Comparison of ENCODE assay signal across 9 cellular contexts in the genomic region with DNA sequence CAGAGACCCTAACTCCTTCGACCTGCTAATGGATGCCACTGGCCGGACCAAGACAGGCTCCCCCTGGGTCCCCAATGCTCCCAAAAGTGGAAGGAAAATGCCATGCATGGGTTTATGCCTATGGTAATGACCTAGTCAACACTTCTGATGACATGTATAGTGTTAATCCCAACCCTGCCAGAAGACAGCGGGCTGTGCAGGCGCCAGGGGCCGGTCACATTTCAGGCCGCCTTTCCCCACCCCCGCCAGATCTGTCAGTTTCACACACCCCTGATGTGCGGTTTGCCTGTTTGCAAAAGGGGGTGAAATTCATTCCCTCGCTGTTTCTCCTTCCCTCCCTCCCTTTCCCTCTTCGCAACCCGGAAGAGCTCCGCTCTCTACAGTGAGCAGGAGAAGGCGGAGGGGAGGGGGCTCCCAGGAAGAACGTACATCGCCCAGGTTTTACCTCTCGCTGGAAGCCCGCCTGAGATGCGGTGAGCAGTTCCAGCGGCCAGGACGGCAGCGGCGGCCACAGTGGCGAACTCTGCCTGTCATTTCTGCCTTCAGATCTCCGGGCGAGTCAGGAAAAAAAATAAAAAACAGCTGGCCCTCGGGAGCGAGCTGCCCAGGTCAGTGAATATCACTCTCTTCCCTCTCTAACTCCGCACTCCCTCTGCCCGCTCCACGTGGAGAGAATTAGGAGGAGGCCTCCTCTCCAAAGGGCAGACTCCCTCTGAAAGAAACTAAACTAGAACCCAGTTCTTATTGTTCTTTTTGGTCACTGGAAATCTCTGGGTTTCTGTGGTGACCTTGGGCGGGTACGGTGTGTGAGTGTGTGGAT. TPM values are rescaled to one million over a fixed set of nuclear protein-coding genes. Genes with fewer than 3 reads are reported as not detected.
DNase-seq lines count a peak whose midpoint lies in the region; ATAC-seq and TF ChIP-seq lines count a peak whose summit lies in the region.
"Had no signal": no experiment of that assay in that cellular context is flagged by ENCODE, and none has a peak within 500 bp of the region (broad histone marks: within the 10 kb centered on the region; RNA-seq: fewer than 3 reads in every experiment).

No MANE protein-coding gene starts in this region.

- no peak for DNase-seq in cardiac muscle cell (ENCODE audit: low read depth in 1 of 2, low spot score in 1 of 2)
- no peak for DNase-seq in left ventricle myocardium superior
- DNase-seq in activated T-helper 2 cell treated with anti-CD3 and anti-CD28 coated beads, Interferon-gamma antibody, Interleukin-2, Interleukin-4, amounts not matched to agents 10 μg/mL and 5 μg/mL and 100 μg/mL, durations not matched to agents 14 hours and 24 hours and 36 hours (ENCODE audit: low spot score) = no peak
- DNase-seq in left kidney (ENCODE audit: low read depth, low spot score) = peak; percentile 83
- peak in 1 of 2 donors; percentile 70 for DNase-seq in vagina (ENCODE audit: extremely low spot score in 2 of 2)
- DNase-seq in NAMALWA (ENCODE audit: low spot score) = no peak
- DNase-seq in GM03348 (ENCODE audit: low spot score) = no peak
- DNase-seq in UCSD-AML1 (lab: John Stamatoyannopoulos, UW; ENCODE audit: unreplicated experiment) = no peak

- no peaks in the 10 kb centered on the region for H3K36me3 ChIP-seq in cardiac muscle cell
- H3K36me3 ChIP-seq in vagina = no peaks in the 10 kb centered on the region

- H3K9me3 Mint-ChIP-seq in activated T-helper 2 cell treated with anti-CD3 and anti-CD28 coated beads, Interferon-gamma antibody, Interleukin-2, Interleukin-4, amounts not matched to agents 10 μg/mL and 5 μg/mL and 100 μg/mL, durations not matched to agents 14 hours and 24 hours and 36 hours = no peaks in the 10 kb centered on the region

- peak overlapping the region; percentile 23 for H3K4me3 ChIP-seq in cardiac muscle cell
- peak overlapping the region; percentile 9 to 28 for H3K4me3 ChIP-seq in vagina

- H3K27ac Mint-ChIP-seq in activated T-helper 2 cell treated with anti-CD3 and anti-CD28 coated beads, Interferon-gamma antibody, Interleukin-2, Interleukin-4, amounts not matched to agents 10 μg/mL and 5 μg/mL and 100 μg/mL, durations not matched to agents 14 hours and 24 hours and 36 hours = peak overlapping the region; percentile 40

- H3K4me1 Mint-ChIP-seq in activated T-helper 2 cell treated with anti-CD3 and anti-CD28 coated beads, Interferon-gamma antibody, Interleukin-2, Interleukin-4, amounts not matched to agents 10 μg/mL and 5 μg/mL and 100 μg/mL, durations not matched to agents 14 hours and 24 hours and 36 hours (ENCODE audit: low read depth) = peaks cover 58% of the 10 kb centered on the region

- TF ChIP-seq CTCF in cardiac muscle cell (IDR thresholded peaks at IDR 0.05; ENCODE audit: low read depth, low read length) (no peak), vagina (IDR thresholded peaks at IDR 0.05) (no peak)

- H3K4me3 Mint-ChIP-seq in activated T-helper 2 cell treated with anti-CD3 and anti-CD28 coated beads, Interferon-gamma antibody, Interleukin-2, Interleukin-4, amounts not matched to agents 10 μg/mL and 5 μg/mL and 100 μg/mL, durations not matched to agents 14 hours and 24 hours and 36 hours (ENCODE audit: low read depth) = peak overlapping the region; percentile 81

- TF ChIP-seq POLR2A in vagina (IDR thresholded peaks at IDR 0.05) = no peak

- no peaks in the 10 kb centered on the region for H3K9me3 ChIP-seq in cardiac muscle cell (ENCODE audit: low read depth)
- H3K9me3 ChIP-seq in vagina = no peaks in the 10 kb centered on the region

- no peak for ATAC-seq in left ventricle myocardium superior

- intact Hi-C loops in left ventricle myocardium superior (cut with micrococcal nuclease) (no loop called here), vagina (cut with DNase I) (no loop called here)
- intact Hi-C loops in activated T-helper 2 cell treated with anti-CD3 and anti-CD28 coated beads, Interferon-gamma antibody, Interleukin-2, Interleukin-4, amounts not matched to agents 10 μg/mL and 5 μg/mL and 100 μg/mL, durations not matched to agents 14 hours and 24 hours and 36 hours (cut with micrococcal nuclease) = loop anchor here (5.0 kb wide), 6 partner anchors 173 to 1257 kb away; no protein-coding TSS in a partner anchor

- H3K27ac ChIP-seq in cardiac muscle cell (no peak overlapping the region), vagina (no peak overlapping the region)
- H3K27ac ChIP-seq: VCaP had no signal

- peaks cover 41% of the 10 kb centered on the region for H3K27me3 Mint-ChIP-seq in activated T-helper 2 cell treated with anti-CD3 and anti-CD28 coated beads, Interferon-gamma antibody, Interleukin-2, Interleukin-4, amounts not matched to agents 10 μg/mL and 5 μg/mL and 100 μg/mL, durations not matched to agents 14 hours and 24 hours and 36 hours (ENCODE audit: low read depth)

- H3K36me3 Mint-ChIP-seq in activated T-helper 2 cell treated with anti-CD3 and anti-CD28 coated beads, Interferon-gamma antibody, Interleukin-2, Interleukin-4, amounts not matched to agents 10 μg/mL and 5 μg/mL and 100 μg/mL, durations not matched to agents 14 hours and 24 hours and 36 hours (ENCODE audit: low read depth) = peaks cover 48% of the 10 kb centered on the region

- no peaks in the 10 kb centered on the region for H3K4me1 ChIP-seq in cardiac muscle cell (ENCODE audit: low read depth)
- H3K4me1 ChIP-seq in vagina = peaks cover 38% of the 10 kb centered on the region

- H3K27me3 ChIP-seq in cardiac muscle cell (peaks cover 100% of the 10 kb centered on the region), vagina (peaks cover 23% of the 10 kb centered on the region)

RNA-seq across cellular contexts. Expression of a gene that starts 9.4 kb away (rescaled TPM):
- total RNA-seq in cardiac muscle cell = 2.1 and 3.4 TPM in 2 replicates
- polyA plus RNA-seq in cardiac muscle cell = 4.4 and 11.4 TPM in 2 replicates
- total RNA-seq in left ventricle myocardium superior = 1.1 TPM
- 281 and 293 TPM in 2 replicates for total RNA-seq in activated T-helper 2 cell treated with anti-CD3 and anti-CD28 coated beads, Interferon-gamma antibody, Interleukin-2, Interleukin-4, amounts not matched to agents 10 μg/mL and 5 μg/mL and 100 μg/mL, durations not matched to agents 14 hours and 24 hours and 36 hours
- 8.6 TPM for total RNA-seq in vagina

Comparison
In these comparisons a context has a peak if more than half of its experiments do, and no peak if none do; other contexts are left out.
1. RNA of a gene that starts 9.4 kb away (total RNA-seq): 281 to 293 TPM in activated T-helper 2 cell treated with anti-CD3 and anti-CD28 coated beads, Interferon-gamma antibody, Interleukin-2, Interleukin-4, amounts not matched to agents 10 μg/mL and 5 μg/mL and 100 μg/mL, durations not matched to agents 14 hours and 24 hours and 36 hours; 8.6 TPM in vagina (single experiment), 2.1 to 3.4 TPM in cardiac muscle cell and 1.1 TPM in left ventricle myocardium superior (single experiment); every median in the first group is over 10 times any median in the second.